10 cellular contexts compared by ENCODE assay signal in the genomic region with DNA sequence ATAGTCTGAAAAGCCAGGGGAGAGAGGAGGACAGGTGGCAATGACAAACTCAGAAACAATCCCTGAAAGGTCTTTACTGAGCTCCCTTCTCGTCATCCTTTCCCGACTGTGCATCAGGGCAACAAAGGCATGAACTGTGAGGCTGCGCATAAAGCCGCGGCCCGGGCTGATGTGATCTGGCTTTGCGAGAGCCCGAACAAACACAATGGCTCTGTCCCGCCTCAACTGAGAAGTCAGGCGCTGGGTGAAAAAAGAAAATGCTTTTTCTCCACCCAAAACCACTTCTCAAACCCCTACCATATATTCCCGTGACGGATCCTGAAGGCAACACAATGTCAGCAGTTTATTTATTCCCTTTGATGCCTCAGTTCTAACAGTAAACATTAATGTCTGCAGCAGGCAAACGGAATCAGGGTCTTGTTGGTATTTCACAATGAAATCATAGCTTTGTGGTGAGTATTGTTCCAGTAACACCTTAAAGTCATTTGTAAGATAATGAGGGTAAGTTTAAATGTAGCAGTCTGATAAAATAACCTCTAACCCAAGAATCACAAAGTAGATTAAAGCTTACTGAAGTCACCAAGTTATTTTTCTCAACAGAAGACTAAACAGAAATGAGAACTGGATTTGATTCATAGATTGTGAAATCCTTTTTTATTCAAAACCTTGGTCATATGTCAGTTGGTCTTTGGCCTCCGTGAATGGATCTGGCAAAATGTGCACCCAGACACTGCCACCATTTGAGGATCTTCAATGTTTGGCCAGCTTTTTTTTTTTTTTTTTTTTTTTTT.
DNase-seq lines count a peak whose midpoint lies in the region; ATAC-seq and TF ChIP-seq lines count a peak whose summit lies in the region.
"Had no signal": no experiment of that assay in that cellular context is flagged by ENCODE, and none has a peak within 500 bp of the region (broad histone marks: within the 10 kb centered on the region; RNA-seq: fewer than 3 reads in every experiment).

No MANE protein-coding gene starts in this region.

- intact Hi-C loops in stomach (cut with DNase I; ENCODE audit: low total_unique reads), result loop anchor here (10.0 kb wide), 1 partner anchor 58 kb away; no protein-coding TSS in a partner anchor
- intact Hi-C loops in natural killer cell (cut with micrococcal nuclease), result no loop called here

- TF ChIP-seq POLR2A in stomach (IDR thresholded peaks at IDR 0.05), result no peak

- H3K4me1 ChIP-seq in KMS-11 (ENCODE audit: low read depth, poor library complexity, severe bottlenecking) (peaks cover 65% of the 10 kb centered on the region), stomach (peaks cover 52 to 68% (median 61%) of the 10 kb centered on the region in 4 donors)

- peak overlapping the region; percentile 89 for H3K27ac ChIP-seq in KMS-11
- peak overlapping the region; percentile 96 for H3K27ac ChIP-seq in cingulate gyrus (ENCODE audit: low read depth, low read length)
- H3K27ac ChIP-seq in stomach, result peak overlapping the region; percentile 61 to 85 (median 81)

- H3K9me3 Mint-ChIP-seq in natural killer cell, result peaks cover 0 to 2% of the 10 kb centered on the region in 2 donors

- H3K36me3 ChIP-seq in KMS-11 (ENCODE audit: insufficient read depth) (no peaks in the 10 kb centered on the region), stomach (no peaks in the 10 kb centered on the region)

- no peaks in the 10 kb centered on the region for H3K4me1 Mint-ChIP-seq in natural killer cell
- H3K4me1 Mint-ChIP-seq: stimulated activated memory B cell treated with anti-CD40 and anti-IgM and Interleukin-4, amounts not matched to agents 10 μg/mL and 1 μg/mL and 100 μg/mL, for 72 hours had no signal

- H3K79me2 ChIP-seq in KMS-11 (ENCODE audit: insufficient read depth, low read depth), result peaks cover 6% of the 10 kb centered on the region

- DNase-seq in left kidney (ENCODE audit: low read depth, low spot score), result peak; percentile 29
- peak; percentile 53 for DNase-seq in stomach
- DNase-seq in T-helper 1 cell, result no peak
- no peak for DNase-seq in SIG-M5 treated with dmso at 0.1 percent for 504 hours (lab: John Stamatoyannopoulos, UW; ENCODE audit: unreplicated experiment)
- no peak for DNase-seq in natural killer cell
- no peak for DNase-seq in GM19240 (ENCODE audit: insufficient read length, low spot score)
- DNase-seq: activated T-cell treated with anti-CD3 and anti-CD28 coated beads, Interleukin-2, amount 50 U/mL, for 72 hours had no signal

- H3K4me2 ChIP-seq in KMS-11, result peak overlapping the region; percentile 62; the same call in 1 of the 2 replicates

- no peaks in the 10 kb centered on the region for H3K9me3 ChIP-seq in stomach

- no peak overlapping the region for H3K27ac Mint-ChIP-seq in natural killer cell
- H3K27ac Mint-ChIP-seq: activated T-cell treated with anti-CD3 and anti-CD28 coated beads, Interleukin-2, amount 50 U/mL, for 72 hours; stimulated activated memory B cell treated with anti-CD40 and anti-IgM and Interleukin-4, amounts not matched to agents 10 μg/mL and 1 μg/mL and 100 μg/mL, for 72 hours had no signal

- TF ChIP-seq CTCF in KMS-11 (conservative IDR thresholded peaks at IDR 0.05; ENCODE audit: low read depth, low read length) (no peak), stomach (IDR thresholded peaks at IDR 0.05) (no peak), natural killer cell (IDR thresholded peaks at IDR 0.05) (no peak)

- 21 to 53% (median 36%) methylated on average over 14 of the region's 14 CpGs for WGBS in stomach, 5 donors

- no peaks in the 10 kb centered on the region for H3K36me3 Mint-ChIP-seq in natural killer cell
- H3K36me3 Mint-ChIP-seq: stimulated activated memory B cell treated with anti-CD40 and anti-IgM and Interleukin-4, amounts not matched to agents 10 μg/mL and 1 μg/mL and 100 μg/mL, for 72 hours had no signal

- H3K4me3 Mint-ChIP-seq in natural killer cell, result no peak overlapping the region
- H3K4me3 Mint-ChIP-seq: activated T-cell treated with anti-CD3 and anti-CD28 coated beads, Interleukin-2, amount 50 U/mL, for 72 hours; stimulated activated memory B cell treated with anti-CD40 and anti-IgM and Interleukin-4, amounts not matched to agents 10 μg/mL and 1 μg/mL and 100 μg/mL, for 72 hours had no signal

- no peaks in the 10 kb centered on the region for H4K20me1 ChIP-seq in KMS-11 (ENCODE audit: insufficient read depth)

- H3K4me3 ChIP-seq in KMS-11 (IDR thresholded peaks at IDR 0.05; ENCODE audit: insufficient read depth, low read depth, low read length) (no peak overlapping the region), stomach (peak overlapping the region in 2 of 4 donors; percentile 0 to 23)

- no peak overlapping the region for H3K9ac ChIP-seq in KMS-11

- no peak for TF ChIP-seq EP300 in stomach (IDR thresholded peaks at IDR 0.05)

- ATAC-seq in natural killer cell, result no peak
- ATAC-seq: activated T-cell treated with anti-CD3 and anti-CD28 coated beads, Interleukin-2, amount 50 U/mL, for 72 hours; stimulated activated memory B cell treated with anti-CD40 and anti-IgM and Interleukin-4, amounts not matched to agents 10 μg/mL and 1 μg/mL and 100 μg/mL, for 72 hours had no signal

- H2AFZ ChIP-seq in KMS-11 (ENCODE audit: low read depth), result no peak overlapping the region

- peaks cover 0 to 4% of the 10 kb centered on the region in 2 donors for H3K27me3 Mint-ChIP-seq in natural killer cell (ENCODE audit: low read depth in 2 of 2)
- H3K27me3 Mint-ChIP-seq: stimulated activated memory B cell treated with anti-CD40 and anti-IgM and Interleukin-4, amounts not matched to agents 10 μg/mL and 1 μg/mL and 100 μg/mL, for 72 hours had no signal

- H3K27me3 ChIP-seq in KMS-11 (ENCODE audit: insufficient read depth, low read depth), result no peaks in the 10 kb centered on the region
- no peaks in the 10 kb centered on the region for H3K27me3 ChIP-seq in stomach

Comparison
In these comparisons a context has a peak if more than half of its experiments do, and no peak if none do; other contexts are left out.
1. DNase-seq: peak in left kidney (single experiment) and stomach (single experiment); none in T-helper 1 cell (0 of 5), SIG-M5 treated with dmso at 0.1 percent for 504 hours (single experiment), natural killer cell (single experiment) and GM19240 (single experiment).
2. Peak in every context shown above with its lines, with median percentiles within 50 percentile points of each other: H3K27ac ChIP-seq.